8 cellular contexts compared by ENCODE assay signal in the genomic region with DNA sequence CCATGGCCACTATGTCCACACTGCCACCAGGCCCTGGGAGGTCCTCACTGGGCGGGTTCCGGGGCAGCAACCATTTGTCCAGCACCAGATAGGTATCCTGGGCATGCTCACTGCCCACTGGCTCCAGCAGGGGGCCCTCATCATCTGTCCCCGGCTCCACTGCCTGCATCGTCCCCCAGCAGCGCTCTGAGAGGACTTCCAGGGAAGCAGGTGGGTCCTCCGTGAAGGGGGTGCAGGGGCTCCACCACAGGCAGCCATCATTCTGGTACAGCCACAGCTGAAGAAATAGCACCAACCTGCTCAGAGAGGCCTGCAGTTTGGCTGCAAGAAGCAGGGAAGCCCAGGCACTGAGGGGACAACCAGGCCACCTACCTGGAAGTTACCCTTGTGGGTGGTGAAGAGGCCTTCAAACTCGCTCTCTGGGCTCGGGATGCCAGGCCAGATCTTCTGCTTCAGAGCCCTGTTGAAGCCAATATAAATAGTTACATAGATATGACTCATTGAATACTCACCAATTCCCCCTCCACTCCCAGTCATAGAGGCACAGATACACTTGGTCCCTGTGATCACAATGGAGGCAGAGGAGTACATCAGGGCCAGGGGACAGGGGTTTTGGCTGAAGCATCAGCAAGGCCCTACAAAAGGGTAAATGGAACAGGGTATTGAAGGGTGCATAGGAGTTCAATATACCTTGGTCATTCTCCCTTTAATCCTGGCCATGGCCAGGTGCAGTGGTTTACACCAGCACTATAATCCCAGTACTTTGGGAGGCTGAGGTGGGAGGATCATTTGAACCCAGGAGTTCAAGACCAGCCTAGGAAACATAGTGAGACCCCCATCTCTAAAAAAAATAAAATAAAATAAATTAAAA. TPM values are rescaled to one million over a fixed set of nuclear protein-coding genes. Genes with fewer than 3 reads are reported as not detected.
DNase-seq lines count a peak whose midpoint lies in the region; ATAC-seq and TF ChIP-seq lines count a peak whose summit lies in the region.

No MANE protein-coding gene starts in this region.

- H3K9me2 ChIP-seq in GM23248 (ENCODE audit: insufficient read depth) (no peaks in the 10 kb centered on the region), neural cell (ENCODE audit: insufficient read depth, low read length) (no peaks in the 10 kb centered on the region)

- H3K27ac ChIP-seq in BLaER1 (no peak overlapping the region), GM23248 (peak overlapping the region; percentile 63), SJCRH30 (no peak overlapping the region), neural cell (ENCODE audit: low read length) (no peak overlapping the region)

- H4K20me1 ChIP-seq in BLaER1 (peaks cover 8% of the 10 kb centered on the region), GM23248 (ENCODE audit: insufficient read depth) (no peaks in the 10 kb centered on the region), neural cell (ENCODE audit: insufficient read depth) (no peaks in the 10 kb centered on the region)

- H3F3A ChIP-seq in GM23248 (ENCODE audit: insufficient read depth), result peaks cover 24% of the 10 kb centered on the region
- peaks cover 6% of the 10 kb centered on the region for H3F3A ChIP-seq in neural cell (ENCODE audit: insufficient read depth, low read length, poor library complexity, severe bottlenecking)

- peak; percentile 55 for TF ChIP-seq CTCF in neural cell (IDR thresholded peaks at IDR 0.05; ENCODE audit: poor library complexity, severe bottlenecking)

- H3K9me3 ChIP-seq in BLaER1, result no peaks in the 10 kb centered on the region
- H3K9me3 ChIP-seq in GM23248 (ENCODE audit: low read depth), result no peaks in the 10 kb centered on the region
- H3K9me3 ChIP-seq in SJCRH30 (replicated peaks), result no peaks in the 10 kb centered on the region
- H3K9me3 ChIP-seq in endocrine pancreas (ENCODE audit: control insufficient read depth, low read length), result no peaks in the 10 kb centered on the region
- H3K9me3 ChIP-seq in neural cell (ENCODE audit: low read length), result no peaks in the 10 kb centered on the region

- no peak overlapping the region for H2AFZ ChIP-seq in GM23248
- no peak overlapping the region for H2AFZ ChIP-seq in neural cell (ENCODE audit: low read depth, low read length)

- H3K4me3 ChIP-seq in BLaER1, result no peak overlapping the region
- no peak overlapping the region for H3K4me3 ChIP-seq in GM23248
- no peak overlapping the region for H3K4me3 ChIP-seq in SJCRH30
- H3K4me3 ChIP-seq in endocrine pancreas (ENCODE audit: control insufficient read depth, insufficient read depth, low read length), result no peak overlapping the region
- H3K4me3 ChIP-seq in neural cell (ENCODE audit: low read length), result no peak overlapping the region

- H3K4me2 ChIP-seq in BLaER1 (peak overlapping the region; percentile 98), GM23248 (ENCODE audit: unreplicated experiment) (peak overlapping the region; percentile 61), neural cell (ENCODE audit: low read length) (no peak overlapping the region)

- DNase-seq in GM23248, result peak; percentile 93
- DNase-seq in SJCRH30, result peak; percentile 60 to 69
- DNase-seq in NOMO-1 treated with dmso at 0.1 percent for 144 hours (lab: John Stamatoyannopoulos, UW; ENCODE audit: unreplicated experiment), result no peak

- peaks cover 7% of the 10 kb centered on the region; the same call in 1 of the 2 replicates for H3K79me2 ChIP-seq in GM23248 (ENCODE audit: insufficient read depth)
- H3K79me2 ChIP-seq in neural cell (replicated peaks; ENCODE audit: insufficient read depth, low read length), result no peaks in the 10 kb centered on the region

- H3K4me1 ChIP-seq in BLaER1, result peaks cover 74% of the 10 kb centered on the region
- H3K4me1 ChIP-seq in GM23248 (ENCODE audit: insufficient read depth), result peaks cover 30% of the 10 kb centered on the region
- H3K4me1 ChIP-seq in SJCRH30, result no peaks in the 10 kb centered on the region
- H3K4me1 ChIP-seq in endocrine pancreas (ENCODE audit: control insufficient read depth, insufficient read depth, low read length), result peaks cover 4% of the 10 kb centered on the region

- H3K9ac ChIP-seq in BLaER1, result no peak overlapping the region
- no peak overlapping the region; the same call in 1 of the 2 replicates for H3K9ac ChIP-seq in GM23248
- peak overlapping the region; percentile 33 for H3K9ac ChIP-seq in endocrine pancreas (ENCODE audit: control insufficient read depth, insufficient read depth, low read length)
- H3K9ac ChIP-seq in neural cell (ENCODE audit: low read length), result no peak overlapping the region

- WGBS in GM23248 (ENCODE audit: low coverage in 1 of 2, low lambda C conversion rate in 2 of 2, missing lambda C conversion rate in 2 of 2), 2 experiments, result 39 to 48% methylated on average over 8 of the region's 8 CpGs

- H3K27me3 ChIP-seq in BLaER1, result peaks cover 5% of the 10 kb centered on the region; the same call in 1 of the 2 replicates
- no peaks in the 10 kb centered on the region for H3K27me3 ChIP-seq in GM23248 (replicated peaks; ENCODE audit: insufficient read depth)
- H3K27me3 ChIP-seq in SJCRH30, result no peaks in the 10 kb centered on the region
- H3K27me3 ChIP-seq in endocrine pancreas (ENCODE audit: control insufficient read depth, insufficient read depth, low read length), result no peaks in the 10 kb centered on the region
- H3K27me3 ChIP-seq in neural cell (ENCODE audit: insufficient read depth, low read depth, low read length), result peaks cover 17% of the 10 kb centered on the region

- in situ Hi-C loops in GM23248 (cut with MboI), result no loop called here

- ATAC-seq in GM18870 (IDR thresholded peaks at IDR 0.05; ENCODE audit: unreplicated experiment) (no peak), HG02588 (IDR thresholded peaks at IDR 0.05; ENCODE audit: unreplicated experiment) (no peak)

- no peaks in the 10 kb centered on the region for H3K36me3 ChIP-seq in BLaER1
- H3K36me3 ChIP-seq in GM23248 (ENCODE audit: low read depth), result no peaks in the 10 kb centered on the region
- H3K36me3 ChIP-seq in SJCRH30, result no peaks in the 10 kb centered on the region
- H3K36me3 ChIP-seq in endocrine pancreas (ENCODE audit: control insufficient read depth, insufficient read depth, low read length), result no peaks in the 10 kb centered on the region
- H3K36me3 ChIP-seq in neural cell (ENCODE audit: insufficient read depth, low read length), result no peaks in the 10 kb centered on the region

- TF ChIP-seq EP300 in neural cell (conservative IDR thresholded peaks at IDR 0.05; ENCODE audit: poor library complexity, severe bottlenecking), result no peak

- peak; percentile 44 for TF ChIP-seq RAD21 in neural cell (conservative IDR thresholded peaks at IDR 0.05)

TF ChIP-seq in neural cell, 6 proteins besides CTCF, POLR2A, EP300 and RAD21:
- TF ChIP-seq POLR2AphosphoS5 (IDR thresholded peaks at IDR 0.05), result no peak
- TF ChIP-seq SMC3 (conservative IDR thresholded peaks at IDR 0.05; ENCODE audit: poor library complexity), result peak; percentile 33

RNA-seq across cellular contexts. Expression of a gene that starts 4.1 kb away (rescaled TPM):
- total RNA-seq in GM23248 (2014; rRNA removed; shearing (Covaris generic)), result 0.32 TPM in 1 of 2 replicates, not detected in the other
- polyA plus RNA-seq in GM23248 (2016; fragmentation: Nextera tagmentation; extraction: Ambion mirVana), result 1.3 and 1.4 TPM in 2 replicates
- total RNA-seq in SJCRH30 (2014; rRNA removed; shearing (Covaris generic)), result 1.2 and 2.4 TPM in 2 replicates
- 2.1 and 2.4 TPM in 2 replicates for polyA plus RNA-seq in neural cell
- 3.6 and 4.1 TPM in 2 replicates for polyA minus RNA-seq in neural cell

RNA-seq across cellular contexts. Expression of a gene that starts 5.6 kb away (rescaled TPM):
- 4.4 and 7.0 TPM in 2 replicates for total RNA-seq in GM23248 (2014; rRNA removed; shearing (Covaris generic))
- 4.3 and 4.7 TPM in 2 replicates for polyA plus RNA-seq in GM23248 (2016; fragmentation: Nextera tagmentation; extraction: Ambion mirVana)
- total RNA-seq in SJCRH30 (2014; rRNA removed; shearing (Covaris generic)), result 8.4 and 9.9 TPM in 2 replicates
- polyA plus RNA-seq in neural cell, result 3.1 and 5.8 TPM in 2 replicates
- 3.2 and 3.4 TPM in 2 replicates for polyA minus RNA-seq in neural cell

RNA-seq across cellular contexts. Expression of a gene that starts 23.3 kb away (rescaled TPM):
- 39.7 and 67.8 TPM in 2 replicates for total RNA-seq in GM23248 (2014; rRNA removed; shearing (Covaris generic))
- polyA plus RNA-seq in GM23248 (2016; fragmentation: Nextera tagmentation; extraction: Ambion mirVana) (52.0 TPM in 2 replicates), neural cell (44.1 and 47.6 TPM in 2 replicates)
- 0.10 and 0.59 TPM in 2 replicates for total RNA-seq in SJCRH30 (2014; rRNA removed; shearing (Covaris generic))
- polyA minus RNA-seq in neural cell, result 56.3 and 64.0 TPM in 2 replicates

RNA-seq across cellular contexts. Expression of a gene that starts 32.2 kb away (rescaled TPM):
- total RNA-seq in GM23248 (2014; rRNA removed; shearing (Covaris generic)), result 8.5 and 11.6 TPM in 2 replicates
- polyA plus RNA-seq in GM23248 (2016; fragmentation: Nextera tagmentation; extraction: Ambion mirVana) (11.4 and 16.5 TPM in 2 replicates), neural cell (2.4 TPM in 1 of 2 replicates, not detected in the other)
- total RNA-seq in SJCRH30 (2014; rRNA removed; shearing (Covaris generic)), result not detected in 2 replicates
- polyA minus RNA-seq in neural cell, result 1.7 and 5.1 TPM in 2 replicates

RNA-seq across cellular contexts. Expression of a gene that starts 32.5 kb away (rescaled TPM):
- 66.1 and 152 TPM in 2 replicates for total RNA-seq in GM23248 (2014; rRNA removed; shearing (Covaris generic))
- polyA plus RNA-seq in GM23248 (2016; fragmentation: Nextera tagmentation; extraction: Ambion mirVana), result 84.6 and 90.1 TPM in 2 replicates
- 38.8 and 39.5 TPM in 2 replicates for total RNA-seq in SJCRH30 (2014; rRNA removed; shearing (Covaris generic))
- 113 and 136 TPM in 2 replicates for polyA plus RNA-seq in neural cell
- 29.1 and 50.2 TPM in 2 replicates for polyA minus RNA-seq in neural cell

Comparison
In these comparisons a context has a peak if more than half of its experiments do, and no peak if none do; other contexts are left out.
1. RNA of a gene that starts 23.3 kb away (total RNA-seq): 39.7 to 67.8 TPM in GM23248; 0.10 to 0.59 TPM in SJCRH30; every median in the first group is over 10 times any median in the second.